In the genomic region with DNA sequence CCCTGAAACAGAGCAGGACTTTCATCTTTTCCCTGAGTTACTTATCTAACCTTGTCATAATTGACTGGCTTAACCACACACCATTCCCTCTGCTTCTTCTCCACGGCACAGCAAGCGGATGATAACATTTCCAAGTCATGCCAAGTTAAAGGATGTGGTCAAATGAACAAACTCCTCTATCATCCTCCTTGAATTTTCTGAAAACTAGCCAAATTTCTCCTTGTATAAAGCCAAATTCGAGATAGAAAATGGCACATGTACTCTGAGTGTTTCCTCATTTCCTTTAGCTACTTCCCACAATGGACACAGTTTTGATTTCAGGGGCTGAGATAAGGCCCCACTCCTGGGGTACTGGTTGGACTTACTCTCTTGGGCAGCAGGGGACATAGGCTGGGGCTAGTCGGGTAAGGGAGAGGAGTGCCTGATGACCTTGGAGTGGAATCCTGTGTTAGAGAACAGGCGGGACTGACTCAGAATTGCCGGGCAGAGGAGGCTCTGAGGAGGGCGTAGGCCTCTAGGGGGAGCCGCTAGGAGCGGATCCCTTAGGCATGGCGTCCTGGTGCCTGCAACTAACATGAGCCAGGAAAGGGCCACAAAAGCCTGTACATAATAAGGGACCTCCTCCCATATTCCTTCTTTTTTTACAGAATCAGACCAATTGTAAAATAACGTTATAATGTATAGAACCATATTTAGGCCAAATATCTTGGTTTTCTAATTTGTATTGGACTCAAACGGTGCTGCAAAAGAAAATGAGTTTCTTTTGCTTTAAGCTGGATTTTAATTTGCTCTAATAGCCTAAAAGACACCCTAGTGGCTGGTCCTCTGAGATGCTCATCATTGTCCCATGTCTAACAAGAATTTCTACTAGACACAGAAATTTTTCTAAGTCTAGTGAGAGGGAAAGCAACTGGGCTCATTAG, we compare ENCODE assay signal across 9 cellular contexts. TPM values are rescaled to one million over a fixed set of nuclear protein-coding genes. Genes with fewer than 3 reads are reported as not detected.
A peak's percentile ranks its signal among the peaks of the same experiment; 100 is the strongest.
DNase-seq lines count a peak whose midpoint lies in the region; ATAC-seq, FAIRE-seq and TF ChIP-seq lines count a peak whose summit lies in the region.
"Had no signal": no experiment of that assay in that cellular context is flagged by ENCODE, and none has a peak within 500 bp of the region (broad histone marks: within the 10 kb centered on the region; RNA-seq: fewer than 3 reads in every experiment).

No MANE protein-coding gene starts in this region.

- H3K4me3 Mint-ChIP-seq in Calu3 (ENCODE audit: low read depth, unreplicated experiment) = no peak overlapping the region
- H3K4me3 Mint-ChIP-seq in brain = peak overlapping the region in 1 of 5 experiments; percentile 7

- peaks cover 0 to 1% of the 10 kb centered on the region in 2 donors for H3K4me1 ChIP-seq in lung (ENCODE audit: control insufficient read depth in 2 of 2, insufficient read depth in 2 of 2, low read length in 2 of 2)

- no TSS peak for BruUV-seq in Calu3 (replicated peaks; lab: Mats Ljungman, UMichigan)

- H3K36me3 Mint-ChIP-seq in Calu3 (ENCODE audit: insufficient read depth, unreplicated experiment) = no peaks in the 10 kb centered on the region
- peaks cover 3% of the 10 kb centered on the region for H3K36me3 Mint-ChIP-seq in brain

- peaks cover 0 to 7% of the 10 kb centered on the region in 2 donors for H3K9me3 ChIP-seq in lung (ENCODE audit: control insufficient read depth in 2 of 2, insufficient read depth in 1 of 2, low read length in 1 of 2)

- no peak for FAIRE-seq in HTR-8/SVneo (lab: Jason Lieb, UNC)

- DNase-seq in Calu3 (peak; percentile 22), HTR-8/SVneo (ENCODE audit: insufficient read length, low spot score) (peak; percentile 19), lung (ENCODE audit: low spot score) (no peak), DMS79 (lab: John Stamatoyannopoulos, UW) (no peak), activated gamma-delta T cell (lab: John Stamatoyannopoulos, UW) (no peak)
- DNase-seq in activated CD8-positive, alpha-beta memory T cell treated with anti-CD3 and anti-CD28 coated beads, Interleukin-2, amount 50 U/mL, for 4 hours = no peak

- peak; percentile 58 for ATAC-seq in lung (ENCODE audit: insufficient read depth, low FRiP score)
- no peak for ATAC-seq in HG03039 (IDR thresholded peaks at IDR 0.05; ENCODE audit: unreplicated experiment)

- H3K27me3 ChIP-seq in lung (ENCODE audit: control insufficient read depth, insufficient read depth) = no peaks in the 10 kb centered on the region

- 53 to 58% methylated on average over 11 to 12 of the region's 12 CpGs for WGBS in lung, 2 donors

- H3K27me3 Mint-ChIP-seq in Calu3 (ENCODE audit: unreplicated experiment) = no peaks in the 10 kb centered on the region
- peaks cover 14% of the 10 kb centered on the region for H3K27me3 Mint-ChIP-seq in brain

- H3K9me3 Mint-ChIP-seq in Calu3 (ENCODE audit: low read depth, unreplicated experiment) (no peaks in the 10 kb centered on the region), brain (peaks cover 9 to 23% (median 20%) of the 10 kb centered on the region in 5 experiments)

- TF ChIP-seq CTCF in Calu3 (IDR thresholded peaks at IDR 0.05; ENCODE audit: unreplicated experiment) (no peak), brain (conservative IDR thresholded peaks at IDR 0.05) (peak; percentile 33 to 49), lung (IDR thresholded peaks at IDR 0.05; ENCODE audit: control extremely low read depth, extremely low read depth) (no peak)

- H3K36me3 ChIP-seq in lung (ENCODE audit: control insufficient read depth in 2 of 2, insufficient read depth in 2 of 2, low read length in 2 of 2) = no peaks in the 10 kb centered on the region

- CTCF ChIA-PET in Calu3 (lab: Charles Lee) = no interaction called here

- intact Hi-C loops in Calu3 (cut with micrococcal nuclease; ENCODE audit: unreplicated experiment) = no loop called here

- no peak overlapping the region for H3K27ac ChIP-seq in lung (ENCODE audit: low read depth in 1 of 2, low read length in 1 of 2)
- H3K27ac ChIP-seq: HL-60 had no signal

- H3K27ac Mint-ChIP-seq in Calu3 (ENCODE audit: unreplicated experiment) = no peak overlapping the region
- peak overlapping the region in 1 of 5 experiments; percentile 28 for H3K27ac Mint-ChIP-seq in brain

- no peak overlapping the region for H3K4me3 ChIP-seq in lung

- no peaks in the 10 kb centered on the region for H3K4me1 Mint-ChIP-seq in Calu3 (ENCODE audit: low read depth, unreplicated experiment)
- H3K4me1 Mint-ChIP-seq in brain = no peaks in the 10 kb centered on the region

RNA-seq across cellular contexts. Expression of gene TMTC4, which starts 20.4 kb away (rescaled TPM):
- total RNA-seq in Calu3 (2022) = 8.2 and 8.9 TPM in 2 replicates
- 32.4 TPM for polyA plus RNA-seq in brain (ENCODE audit: insufficient read depth, low read depth, low replicate concordance)
- total RNA-seq in lung = 10 to 100 TPM; 16.3 to 27.1 TPM
- 1 to 10 TPM; 5.0 to 7.1 TPM for polyA plus RNA-seq in lung

Comparison
In these comparisons a context has a peak if more than half of its experiments do, and no peak if none do; other contexts are left out.
1. DNase-seq: peak in Calu3 (single experiment) and HTR-8/SVneo (single experiment); none in lung (single experiment), DMS79 (single experiment), activated gamma-delta T cell (single experiment) and activated CD8-positive, alpha-beta memory T cell treated with anti-CD3 and anti-CD28 coated beads, Interleukin-2, amount 50 U/mL, for 4 hours (single experiment).
2. CTCF ChIP-seq: peak in brain (2 of 2); none in Calu3 (single experiment) and lung (single experiment).